In genomic region chr12:49965836-49966235, GRCh38 we compare ENCODE assay signal across 22 cellular contexts. TPM values are rescaled to one million over a fixed set of nuclear protein-coding genes. Genes with fewer than 3 reads are reported as not detected.
DNase-seq lines count a peak whose midpoint lies in the region; ATAC-seq and TF ChIP-seq lines count a peak whose summit lies in the region.
"Had no signal": no experiment of that assay in that cellular context is flagged by ENCODE, and none has a peak within 500 bp of the region (broad histone marks: within the 10 kb centered on the region; RNA-seq: fewer than 3 reads in every experiment).

No MANE protein-coding gene starts in this region.

- H3K36me3 ChIP-seq in neural progenitor cell = no peaks in the 10 kb centered on the region
- no peaks in the 10 kb centered on the region for H3K36me3 ChIP-seq in upper lobe of right lung
- no peaks in the 10 kb centered on the region for H3K36me3 ChIP-seq in left ventricle myocardium inferior
- H3K36me3 ChIP-seq: BLaER1 treated with 17β-estradiol and CSF1 and Interleukin-3, amounts not matched to agents 10 nM and 100 nM; MG63; Peyer's patch had no signal

- H3K4me1 Mint-ChIP-seq in T-helper 17 cell (peaks cover 7% of the 10 kb centered on the region), neural progenitor cell (peaks cover 26% of the 10 kb centered on the region)

- peaks cover 13% of the 10 kb centered on the region for H4K20me1 ChIP-seq in neural progenitor cell (ENCODE audit: low read depth)

- H3K27me3 Mint-ChIP-seq in T-helper 17 cell (peaks cover 51% of the 10 kb centered on the region), neural progenitor cell (ENCODE audit: insufficient read depth, low read depth) (peaks cover 10% of the 10 kb centered on the region)

- H3K36me3 Mint-ChIP-seq in T-helper 17 cell (ENCODE audit: low read depth) = peaks cover 2% of the 10 kb centered on the region
- H3K36me3 Mint-ChIP-seq in neural progenitor cell = no peaks in the 10 kb centered on the region

- H3K4me3 ChIP-seq in neural progenitor cell (no peak overlapping the region), upper lobe of right lung (no peak overlapping the region), left ventricle myocardium inferior (no peak overlapping the region)
- H3K4me3 ChIP-seq: A549; BLaER1 treated with 17β-estradiol and CSF1 and Interleukin-3, amounts not matched to agents 10 nM and 100 nM; MG63; Peyer's patch had no signal

- TF ChIP-seq CTCF in neural progenitor cell (IDR thresholded peaks at IDR 0.05) (no peak), upper lobe of right lung (IDR thresholded peaks at IDR 0.05) (no peak), left ventricle myocardium inferior (IDR thresholded peaks at IDR 0.05; ENCODE audit: borderline replicate concordance) (no peak)

- no peak for DNase-seq in HEK293T (ENCODE audit: extremely low spot score)
- DNase-seq in T-helper 17 cell = no peak
- no peak for DNase-seq in neural progenitor cell (ENCODE audit: low spot score)
- peak; percentile 64 for DNase-seq in upper lobe of right lung
- no peak for DNase-seq in cortex of kidney (lab: John Stamatoyannopoulos, UW)
- DNase-seq in left ventricle myocardium inferior = no peak
- DNase-seq: AML-193; CD4-positive, alpha-beta T cell; COR-L47; KBM-7; MG63; NCI-H2029; NCI-H226; NCI-H510A; NCI-H69; SHP77 treated with DMSO at 0.1 percent for 48 hours had no signal

- H3K4me2 ChIP-seq in neural progenitor cell = no peak overlapping the region
- H3K4me2 ChIP-seq: A549 had no signal

- H3F3A ChIP-seq in neural progenitor cell (ENCODE audit: low read depth) = peaks cover 4% of the 10 kb centered on the region

- H3K4me3 Mint-ChIP-seq in T-helper 17 cell (peak overlapping the region; percentile 31), neural progenitor cell (peak overlapping the region; percentile 50)
- H3K4me3 Mint-ChIP-seq: CD4-positive, alpha-beta T cell had no signal

- no peaks in the 10 kb centered on the region for H3K9me3 Mint-ChIP-seq in neural progenitor cell
- H3K9me3 Mint-ChIP-seq: CD4-positive, alpha-beta T cell had no signal

- no peak overlapping the region for H3K27ac ChIP-seq in neural progenitor cell
- no peak overlapping the region for H3K27ac ChIP-seq in upper lobe of right lung
- no peak overlapping the region for H3K27ac ChIP-seq in left ventricle myocardium inferior (replicated peaks)
- H3K27ac ChIP-seq: A549; BLaER1 treated with 17β-estradiol and CSF1 and Interleukin-3, amounts not matched to agents 10 nM and 100 nM; Peyer's patch had no signal

- H3K9ac ChIP-seq in neural progenitor cell = no peak overlapping the region
- H3K9ac ChIP-seq: BLaER1 treated with 17β-estradiol and CSF1 and Interleukin-3, amounts not matched to agents 10 nM and 100 nM had no signal

- intact Hi-C loops in upper lobe of right lung (cut with DNase I) (loop anchor here (5.0 kb wide), 2 partner anchors 91 to 106 kb away; partner anchors contain the start of gene ASIC1), left ventricle myocardium inferior (cut with micrococcal nuclease) (loop anchor here (5.0 kb wide), 1 partner anchor 91 kb away; the partner anchor contains the start of gene ASIC1)

- POLR2A ChIA-PET in HEK293T (lab: Yijun Ruan, JAX) = no interaction called here

- H3K27ac Mint-ChIP-seq in T-helper 17 cell = peak overlapping the region; percentile 83
- no peak overlapping the region for H3K27ac Mint-ChIP-seq in neural progenitor cell
- H3K27ac Mint-ChIP-seq: CD4-positive, alpha-beta T cell had no signal

- no peaks in the 10 kb centered on the region for H3K79me2 ChIP-seq in neural progenitor cell (ENCODE audit: low read depth)

- ATAC-seq in T-helper 17 cell (no peak), upper lobe of right lung (no peak), HG03469 (IDR thresholded peaks at IDR 0.05; ENCODE audit: unreplicated experiment) (no peak)

- H3K9me3 ChIP-seq in T-helper 17 cell (ENCODE audit: control insufficient read depth, low read length, poor library complexity, severe bottlenecking) = no peaks in the 10 kb centered on the region
- no peaks in the 10 kb centered on the region for H3K9me3 ChIP-seq in neural progenitor cell (ENCODE audit: low read depth)
- H3K9me3 ChIP-seq in upper lobe of right lung = no peaks in the 10 kb centered on the region
- no peaks in the 10 kb centered on the region for H3K9me3 ChIP-seq in left ventricle myocardium inferior (replicated peaks)
- H3K9me3 ChIP-seq: A549; BLaER1 treated with 17β-estradiol and CSF1 and Interleukin-3, amounts not matched to agents 10 nM and 100 nM; MG63; Peyer's patch had no signal

- H3K27me3 ChIP-seq in neural progenitor cell = peaks cover 92% of the 10 kb centered on the region
- H3K27me3 ChIP-seq in upper lobe of right lung = peaks cover 5% of the 10 kb centered on the region
- H3K27me3 ChIP-seq in left ventricle myocardium inferior (ENCODE audit: low read depth) = peaks cover 62% of the 10 kb centered on the region
- H3K27me3 ChIP-seq: MG63 had no signal

- H2AFZ ChIP-seq in neural progenitor cell (replicated peaks) = no peak overlapping the region

- CTCF ChIA-PET in HEK293T (lab: Yijun Ruan, JAX) = interaction anchor here (0.6 to 3.4 kb wide), 11 partner anchors 15 to 197 kb away, joined by 3 to 32 read pairs (median 6); no protein-coding TSS in a partner anchor

- H3K4me1 ChIP-seq in neural progenitor cell (peaks cover 11% of the 10 kb centered on the region), upper lobe of right lung (peaks cover 11% of the 10 kb centered on the region), left ventricle myocardium inferior (peaks cover 32% of the 10 kb centered on the region)

TF ChIP-seq in HEK293T, 16 proteins besides CTCF, POLR2A, EP300 and RAD21:
- TF ChIP-seq, protein P1, sequence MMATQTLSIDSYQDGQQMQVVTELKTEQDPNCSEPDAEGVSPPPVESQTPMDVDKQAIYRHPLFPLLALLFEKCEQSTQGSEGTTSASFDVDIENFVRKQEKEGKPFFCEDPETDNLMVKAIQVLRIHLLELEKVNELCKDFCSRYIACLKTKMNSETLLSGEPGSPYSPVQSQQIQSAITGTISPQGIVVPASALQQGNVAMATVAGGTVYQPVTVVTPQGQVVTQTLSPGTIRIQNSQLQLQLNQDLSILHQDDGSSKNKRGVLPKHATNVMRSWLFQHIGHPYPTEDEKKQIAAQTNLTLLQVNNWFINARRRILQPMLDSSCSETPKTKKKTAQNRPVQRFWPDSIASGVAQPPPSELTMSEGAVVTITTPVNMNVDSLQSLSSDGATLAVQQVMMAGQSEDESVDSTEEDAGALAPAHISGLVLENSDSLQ (IDR thresholded peaks at IDR 0.05) = peak; percentile 21; the same call in 1 of the 2 replicates
- no peak for TF ChIP-seq L3MBTL2 (conservative IDR thresholded peaks at IDR 0.05)
TF ChIP-seq in HEK293T: peak in this region for 1.

RNA-seq across cellular contexts. Expression of gene AQP5, which starts 4.2 kb away (rescaled TPM):
- not detected for total RNA-seq in T-helper 17 cell
- 0.09 TPM in 1 of 2 replicates, not detected in the other for total RNA-seq in neural progenitor cell (ENCODE audit: low replicate concordance)
- total RNA-seq in upper lobe of right lung = 14.3 TPM
- 0.41 TPM for total RNA-seq in left ventricle myocardium inferior
- total RNA-seq: CD4-positive, alpha-beta T cell; H4; OCI-LY7; Peyer's patch had no signal

RNA-seq across cellular contexts. Expression of gene AQP6, which starts 6.9 kb away (rescaled TPM):
- total RNA-seq in T-helper 17 cell (not detected), neural progenitor cell (ENCODE audit: low replicate concordance) (0.12 TPM in 1 of 2 replicates, not detected in the other), upper lobe of right lung (0.35 TPM), left ventricle myocardium inferior (not detected)
- total RNA-seq: CD4-positive, alpha-beta T cell; OCI-LY7; Peyer's patch had no signal

RNA-seq across cellular contexts. Expression of gene AQP2, which starts 15.3 kb away (rescaled TPM):
- total RNA-seq in T-helper 17 cell (not detected), neural progenitor cell (ENCODE audit: low replicate concordance) (not detected in 2 replicates), upper lobe of right lung (not detected), left ventricle myocardium inferior (not detected)
- total RNA-seq: CD4-positive, alpha-beta T cell; H4; OCI-LY7; Peyer's patch had no signal

RNA-seq across cellular contexts. Expression of gene RACGAP1, which starts 59.5 kb away (rescaled TPM):
- total RNA-seq in T-helper 17 cell (1 to 10 TPM; 6.8 to 7.3 TPM), neural progenitor cell (ENCODE audit: low replicate concordance) (121 and 149 TPM in 2 replicates), upper lobe of right lung (10.8 TPM), left ventricle myocardium inferior (5.4 TPM)

Comparison
In these comparisons a context has a peak if more than half of its experiments do, and no peak if none do; other contexts are left out.
1. RNA of gene AQP5, which starts 4.2 kb away (total RNA-seq): 14.3 TPM in upper lobe of right lung (single experiment); 0.41 TPM in left ventricle myocardium inferior (single experiment), not detected in T-helper 17 cell and 0.09 TPM in neural progenitor cell; every median in the first group is over 10 times any median in the second.